In genomic region chr6:17381429-17382147, GRCh38 we compare ENCODE assay signal across 1 cellular context.
A peak's percentile ranks its signal among the peaks of the same experiment; 100 is the strongest.
TF ChIP-seq lines count a peak whose summit lies in the region.

No MANE protein-coding gene starts in this region.

TF ChIP-seq in K562, 482 proteins besides CTCF, POLR2A, EP300 and RAD21 (continues in another document):
- no peak for TF ChIP-seq ZBTB40 (IDR thresholded peaks at IDR 0.05)
- no peak for TF ChIP-seq ZBTB40 (CRISPR knock-in tag; IDR thresholded peaks at IDR 0.05)
- no peak for TF ChIP-seq PRPF4 (IDR thresholded peaks at IDR 0.05; ENCODE audit: insufficient read depth, low read depth, low read length, poor library complexity, severe bottlenecking)
- no peak for TF ChIP-seq HNRNPK (IDR thresholded peaks at IDR 0.05; ENCODE audit: low read depth, low read length, poor library complexity, severe bottlenecking)
- TF ChIP-seq RUNX1 (IDR thresholded peaks at IDR 0.05; ENCODE audit: low read depth), result no peak
- no peak for TF ChIP-seq CC2D1A (IDR thresholded peaks at IDR 0.05)
- TF ChIP-seq SRSF1 (IDR thresholded peaks at IDR 0.05; ENCODE audit: low read depth, low read length), result no peak
- no peak for TF ChIP-seq SMAD1 (IDR thresholded peaks at IDR 0.05; ENCODE audit: low read depth, low read length, partially characterized antibody)
- no peak for TF ChIP-seq ZNF24 (IDR thresholded peaks at IDR 0.05)
- no peak for TF ChIP-seq NR2C2 (CRISPR knock-in tag; IDR thresholded peaks at IDR 0.05)
- peak; percentile 17; the same call in 1 of the 2 replicates for TF ChIP-seq NR2C2 (tag; IDR thresholded peaks at IDR 0.05)
- no peak for TF ChIP-seq RBM15 (IDR thresholded peaks at IDR 0.05; ENCODE audit: insufficient read depth, low read length)
- TF ChIP-seq RHOXF2B (CRISPR knock-in tag; conservative IDR thresholded peaks at IDR 0.05), result no peak
- TF ChIP-seq MTA2 (IDR thresholded peaks at IDR 0.05; ENCODE audit: low read depth), result no peak
- TF ChIP-seq ESRRA (IDR thresholded peaks at IDR 0.05; ENCODE audit: borderline replicate concordance, low read depth), result no peak
- no peak for TF ChIP-seq ZNF347 (CRISPR knock-in tag; IDR thresholded peaks at IDR 0.05; ENCODE audit: low read depth)
- TF ChIP-seq ZBTB17 (CRISPR knock-in tag; IDR thresholded peaks at IDR 0.05), result no peak
- no peak for TF ChIP-seq ZFPM2 (CRISPR knock-in tag; IDR thresholded peaks at IDR 0.05)
- TF ChIP-seq PHTF2 (CRISPR knock-in tag; IDR thresholded peaks at IDR 0.05), result no peak
- TF ChIP-seq ZNF384 (IDR thresholded peaks at IDR 0.05; ENCODE audit: low read depth, low read length), result no peak
- peak; percentile 67 for TF ChIP-seq ATF3 (IDR thresholded peaks at IDR 0.05)
- TF ChIP-seq ATF3 (CRISPR knock-in tag; conservative IDR thresholded peaks at IDR 0.05), result no peak
- no peak for TF ChIP-seq KDM5B (IDR thresholded peaks at IDR 0.05; ENCODE audit: insufficient replicate concordance, low read depth, low read length)
- no peak for TF ChIP-seq NFIX (CRISPR knock-in tag; IDR thresholded peaks at IDR 0.05; ENCODE audit: low read depth)
- TF ChIP-seq ZEB2 (IDR thresholded peaks at IDR 0.05), result no peak
- TF ChIP-seq ZNF780A (CRISPR knock-in tag; IDR thresholded peaks at IDR 0.05), result no peak
- no peak for TF ChIP-seq ZNF232 (CRISPR knock-in tag; IDR thresholded peaks at IDR 0.05)
- no peak for TF ChIP-seq ZNF436 (CRISPR knock-in tag; IDR thresholded peaks at IDR 0.05)
- TF ChIP-seq DDX20 (tag; IDR thresholded peaks at IDR 0.05; ENCODE audit: low read depth), result no peak
- no peak for TF ChIP-seq SAP30 (IDR thresholded peaks at IDR 0.05; ENCODE audit: borderline replicate concordance, insufficient read depth, low read depth, low read length, poor library complexity, severe bottlenecking)
- TF ChIP-seq ZKSCAN8 (CRISPR knock-in tag; IDR thresholded peaks at IDR 0.05), result peak; percentile 43; the same call in 1 of the 2 replicates
- no peak for TF ChIP-seq GATAD2B (IDR thresholded peaks at IDR 0.05; ENCODE audit: borderline replicate concordance)
- peak; percentile 16 to 39; a peak in 2 of 4 replicates for TF ChIP-seq TRIM24 (IDR thresholded peaks at IDR 0.05)
- TF ChIP-seq ZNF407 (IDR thresholded peaks at IDR 0.05; ENCODE audit: low read depth), result no peak
- TF ChIP-seq CBFA2T3 (IDR thresholded peaks at IDR 0.05), result no peak
- TF ChIP-seq PKNOX1 (IDR thresholded peaks at IDR 0.05), result no peak
- TF ChIP-seq ATF4 (CRISPR knock-in tag; IDR thresholded peaks at IDR 0.05), result peak; percentile 48; the same call in 1 of the 2 replicates
- TF ChIP-seq POLR2H (tag; IDR thresholded peaks at IDR 0.05; ENCODE audit: low read depth), result peak; percentile 55; the same call in 1 of the 2 replicates
- no peak for TF ChIP-seq RAD51 (IDR thresholded peaks at IDR 0.05; ENCODE audit: borderline replicate concordance, low read depth)
- TF ChIP-seq SMARCA5 (IDR thresholded peaks at IDR 0.05), result no peak
- no peak; the same call in 1 of the 2 replicates for TF ChIP-seq ZNF584 (CRISPR knock-in tag; IDR thresholded peaks at IDR 0.05; ENCODE audit: low read depth)
- no peak for TF ChIP-seq FOSL1 (tag; conservative IDR thresholded peaks at IDR 0.05)
- TF ChIP-seq RNF2 (IDR thresholded peaks at IDR 0.05), result 0 out of 2 replicates have a peak, but pooled peaks have one; percentile 14
- TF ChIP-seq ZNF699 (CRISPR knock-in tag; IDR thresholded peaks at IDR 0.05; ENCODE audit: insufficient replicate concordance), result no peak
- no peak for TF ChIP-seq CEBPG (CRISPR knock-in tag; IDR thresholded peaks at IDR 0.05)
- TF ChIP-seq CEBPG (tag; conservative IDR thresholded peaks at IDR 0.05 in 1 of 2, IDR thresholded peaks at IDR 0.05 in 1 of 2), result peak; percentile 85 to 95
- no peak for TF ChIP-seq E2F3 (CRISPR knock-in tag; IDR thresholded peaks at IDR 0.05)
- TF ChIP-seq HLTF (IDR thresholded peaks at IDR 0.05), result no peak
- no peak for TF ChIP-seq ZNF212 (CRISPR knock-in tag; IDR thresholded peaks at IDR 0.05)
- TF ChIP-seq ZNF639 (CRISPR knock-in tag; conservative IDR thresholded peaks at IDR 0.05 in 1 of 2, IDR thresholded peaks at IDR 0.05 in 1 of 2), result no peak
- no peak for TF ChIP-seq HEY1 (CRISPR knock-in tag; IDR thresholded peaks at IDR 0.05; ENCODE audit: borderline replicate concordance)
